In genomic region chr16:67521095-67521804, GRCh38 we compare ENCODE assay signal across 8 cellular contexts. TPM values are rescaled to one million over a fixed set of nuclear protein-coding genes. Genes with fewer than 3 reads are reported as not detected.
A peak's percentile ranks its signal among the peaks of the same experiment; 100 is the strongest.
DNase-seq lines count a peak whose midpoint lies in the region; ATAC-seq and TF ChIP-seq lines count a peak whose summit lies in the region.

No MANE protein-coding gene starts in this region.

- in situ Hi-C loops in IMR-90 (cut with MboI; ENCODE audit: low sequenced_read_pairs), result loop anchor here (10.0 kb wide), 1 partner anchor 144 kb away; the partner anchor contains the start of genes ACD, C16orf86, ENKD1 and PARD6A

- peak overlapping the region; percentile 97 for H2AFZ ChIP-seq in IMR-90 (replicated peaks; ENCODE audit: low read length, poor library complexity)
- H2AFZ ChIP-seq in OCI-LY3 (ENCODE audit: low read depth, low read length), result no peak overlapping the region

- TF ChIP-seq POLR2A in IMR-90 (IDR thresholded peaks at IDR 0.05; ENCODE audit: low read depth, low read length), result peak; percentile 52

- 0% methylated on average over 7 of the region's 25 CpGs; no CpG with 5 or more reads in 1 of the 2 experiments for WGBS in IMR-90 (ENCODE audit: extremely low coverage in 2 of 2, insufficient read length in 1 of 2), 2 experiments

- peak overlapping the region; percentile 78 for H3K4me2 ChIP-seq in IMR-90 (ENCODE audit: low read depth, low read length)
- peak overlapping the region; percentile 98 for H3K4me2 ChIP-seq in OCI-LY3 (ENCODE audit: low read length)

- H3K79me2 ChIP-seq in OCI-LY3 (ENCODE audit: low read length), result no peaks in the 10 kb centered on the region

- H3K4me1 ChIP-seq in IMR-90 (ENCODE audit: control insufficient read depth, insufficient read depth, low read length) (peaks cover 3% of the 10 kb centered on the region), OCI-LY3 (ENCODE audit: low read length) (peaks cover 44% of the 10 kb centered on the region)

- H3K4ac ChIP-seq in IMR-90 (ENCODE audit: low read depth, low read length), result peak overlapping the region; percentile 84

- H3K36me3 ChIP-seq in IMR-90 (ENCODE audit: control insufficient read depth, insufficient read depth, low read length) (no peaks in the 10 kb centered on the region), OCI-LY3 (replicated peaks; ENCODE audit: low read depth, low read length) (no peaks in the 10 kb centered on the region)

- no peaks in the 10 kb centered on the region for H3K79me1 ChIP-seq in IMR-90 (ENCODE audit: low read depth in 1 of 2, low read length in 2 of 2)

- H2BK120ac ChIP-seq in IMR-90 (ENCODE audit: low read depth, low read length), result peak overlapping the region; percentile 54; the same call in 1 of the 2 replicates

- peaks cover 4% of the 10 kb centered on the region; the same call in 1 of the 2 replicates for H3K9me1 ChIP-seq in IMR-90 (ENCODE audit: insufficient read depth, low read length)

- peak overlapping the region; percentile 56 for H4K5ac ChIP-seq in IMR-90 (ENCODE audit: low read depth, low read length)

- H3K56ac ChIP-seq in IMR-90 (ENCODE audit: extremely low read depth, insufficient read depth, low read length), result peak overlapping the region; percentile 73

- BruUV-seq in IMR-90 (replicated peaks; lab: Mats Ljungman, UMichigan), result no TSS peak

- peaks cover 3% of the 10 kb centered on the region; the same call in 1 of the 2 replicates for H4K20me1 ChIP-seq in IMR-90 (ENCODE audit: insufficient read depth, low read length)
- H4K20me1 ChIP-seq in OCI-LY3 (ENCODE audit: insufficient read depth, low read length), result no peaks in the 10 kb centered on the region

- H2BK20ac ChIP-seq in IMR-90 (ENCODE audit: low read depth, low read length), result peak overlapping the region; percentile 28; the same call in 1 of the 2 replicates

- POLR2A ChIA-PET in IMR-90 (lab: Charles Lee; ENCODE audit: unreplicated experiment), result interaction anchor here (0.6 kb wide), 2 partner anchors 128 to 414 kb away, joined by 3 to 13 read pairs; no protein-coding TSS in a partner anchor

- H3K23ac ChIP-seq in IMR-90 (ENCODE audit: low read depth, low read length), result peak overlapping the region; percentile 68

- H3K27me3 ChIP-seq in IMR-90 (ENCODE audit: control insufficient read depth, insufficient read depth, low read length), result no peaks in the 10 kb centered on the region
- H3K27me3 ChIP-seq in OCI-LY3 (ENCODE audit: low read depth, low read length), result no peaks in the 10 kb centered on the region

- H2AK5ac ChIP-seq in IMR-90 (ENCODE audit: low read depth, low read length), result peak overlapping the region; percentile 72; the same call in 1 of the 2 replicates

- intact Hi-C loops in IMR-90 (cut with micrococcal nuclease), result loop anchor here (1.0 to 10.0 kb wide), 4 partner anchors 123 to 407 kb away; partner anchors contain the start of genes RANBP10 and TSNAXIP1

- H3K9me3 ChIP-seq in IMR-90 (ENCODE audit: control insufficient read depth, insufficient read depth, low read length) (no peaks in the 10 kb centered on the region), OCI-LY3 (ENCODE audit: insufficient read depth, low read length) (no peaks in the 10 kb centered on the region)

- peak overlapping the region; percentile 38 to 94; a peak in 3 of 4 replicates for H4K8ac ChIP-seq in IMR-90 (ENCODE audit: low read depth in 2 of 2, low read length in 2 of 2)

- H3K14ac ChIP-seq in IMR-90 (replicated peaks; ENCODE audit: low read depth, low read length), result peak overlapping the region; percentile 73

- peak overlapping the region; percentile 98 for H2AK9ac ChIP-seq in IMR-90 (replicated peaks; ENCODE audit: low read depth, low read length, poor library complexity)

- TF ChIP-seq CTCF in IMR-90 (conservative IDR thresholded peaks at IDR 0.05; ENCODE audit: low read depth, low read length) (peak; percentile 100), OCI-LY3 (IDR thresholded peaks at IDR 0.05; ENCODE audit: low read depth, low read length) (peak; percentile 84), epithelial cell of proximal tubule (conservative IDR thresholded peaks at IDR 0.05; ENCODE audit: low read depth, low read length) (peak; percentile 95)

- peak; percentile 94 for TF ChIP-seq RAD21 in IMR-90 (IDR thresholded peaks at IDR 0.05; ENCODE audit: low read length)

- DNase-seq in DMS153 (lab: John Stamatoyannopoulos, UW), result peak; percentile 89
- DNase-seq in IMR-90, result peak; percentile 94
- DNase-seq in activated T-cell treated with anti-CD3 and anti-CD28 coated beads for 4 hours, result peak; percentile 98
- peak; percentile 78 for DNase-seq in epithelial cell of proximal tubule (ENCODE audit: low read depth)
- DNase-seq in mucosa of gallbladder (ENCODE audit: low spot score), result peak; percentile 97
- peak; percentile 95 for DNase-seq in stimulated activated CD8-positive, alpha-beta memory T cell treated with anti-CD3 and anti-CD28 coated beads, Interleukin-4, amount 100 ng/mL, for 24 hours (ENCODE audit: low read depth)

- H2BK5ac ChIP-seq in IMR-90 (ENCODE audit: low read depth, low read length, poor library complexity, severe bottlenecking), result peak overlapping the region; percentile 77

- H3K9ac ChIP-seq in IMR-90 (ENCODE audit: low read depth, low read length), result peak overlapping the region; percentile 79
- H3K9ac ChIP-seq in OCI-LY3 (ENCODE audit: low read length), result peak overlapping the region; percentile 96

- H2BK15ac ChIP-seq in IMR-90 (ENCODE audit: low read depth, low read length), result no peak overlapping the region; the same call in 2 of the 3 replicates

- ATAC-seq in GM21529 (IDR thresholded peaks at IDR 0.05; ENCODE audit: unreplicated experiment), result peak; percentile 71
- ATAC-seq in IMR-90 (ENCODE audit: low read depth), result peak; percentile 95

- H3K27ac ChIP-seq in IMR-90 (ENCODE audit: insufficient read depth, low read length) (peak overlapping the region; percentile 76), OCI-LY3 (ENCODE audit: low read length) (peak overlapping the region; percentile 95)

- CTCF ChIA-PET in IMR-90 (lab: Yijun Ruan, JAX), result interaction anchor here (0.5 to 2.8 kb wide), 38 partner anchors 8 to 516 kb away, joined by 3 to 20 read pairs (median 4); partner anchors contain the start of genes ACD, ATP6V0D1, CARMIL2 and CTCF

- H3K18ac ChIP-seq in IMR-90 (ENCODE audit: low read depth, low read length), result peak overlapping the region; percentile 12

- dilution Hi-C loops in IMR-90 (cut with HindIII; ENCODE audit: low sequenced_read_pairs, unreplicated experiment), result no loop called here

- H3K4me3 ChIP-seq in IMR-90 (ENCODE audit: insufficient read depth, low read depth, low read length) (peak overlapping the region; percentile 45), OCI-LY3 (ENCODE audit: low read length) (peak overlapping the region; percentile 84), epithelial cell of proximal tubule (ENCODE audit: low read depth, low read length) (peak overlapping the region; percentile 59)

- peak overlapping the region; percentile 86 for H4K91ac ChIP-seq in IMR-90 (ENCODE audit: insufficient read depth, low read depth, low read length)

TF ChIP-seq in IMR-90, 13 proteins besides CTCF, POLR2A, EP300 and RAD21:
- TF ChIP-seq SMC3 (IDR thresholded peaks at IDR 0.05; ENCODE audit: low read depth, low read length) (peak; percentile 73), USF2 (IDR thresholded peaks at IDR 0.05; ENCODE audit: low read depth, low read length) (no peak), BHLHE40 (IDR thresholded peaks at IDR 0.05; ENCODE audit: low read depth, low read length) (no peak), MAZ (IDR thresholded peaks at IDR 0.05; ENCODE audit: borderline replicate concordance, low read depth, low read length) (peak; percentile 67), RCOR1 (IDR thresholded peaks at IDR 0.05; ENCODE audit: insufficient replicate concordance, low read length) (no peak), CEBPB (IDR thresholded peaks at IDR 0.05; ENCODE audit: low read depth, low read length) (no peak), FOS (IDR thresholded peaks at IDR 0.05; ENCODE audit: low read depth, low read length) (no peak), MXI1 (IDR thresholded peaks at IDR 0.05; ENCODE audit: borderline replicate concordance, low read depth, low read length) (0 out of 2 replicates have a peak, but pooled peaks have one; percentile 38), RFX5 (IDR thresholded peaks at IDR 0.05; ENCODE audit: low read depth, low read length) (no peak), CHD1 (IDR thresholded peaks at IDR 0.05; ENCODE audit: low read depth, low read length) (peak; percentile 35; the same call in 1 of the 2 replicates), MAFK (IDR thresholded peaks at IDR 0.05; ENCODE audit: low read depth, low read length) (peak; percentile 65)

RNA-seq across cellular contexts. Expression of gene RIPOR1, which starts 7.4 kb away (rescaled TPM):
- total RNA-seq in IMR-90 (2012; rRNA removed), result 9.5 and 15.8 TPM in 2 replicates
- polyA plus RNA-seq in IMR-90 (2012; rRNA removed), result 33.0 and 41.3 TPM in 2 replicates
- 26.4 and 33.2 TPM in 2 replicates for polyA plus RNA-seq in IMR-90 (2012; cell fraction: cytosol; rRNA removed)
- 96.6 and 172 TPM in 2 replicates for polyA plus RNA-seq in IMR-90 (2012; cell fraction: nucleus; rRNA removed; ENCODE audit: low replicate concordance)
- total RNA-seq in epithelial cell of proximal tubule, result 44.5 and 74.9 TPM in 2 replicates
- 70.6 TPM for total RNA-seq in mucosa of gallbladder

RNA-seq across cellular contexts. Expression of gene AGRP, which starts 37.9 kb away (rescaled TPM):
- not detected in 2 replicates for total RNA-seq in IMR-90 (2012; rRNA removed)
- not detected in 2 replicates for polyA plus RNA-seq in IMR-90 (2012; rRNA removed)
- polyA plus RNA-seq in IMR-90 (2012; cell fraction: cytosol; rRNA removed), result not detected in 2 replicates
- not detected in 2 replicates for polyA plus RNA-seq in IMR-90 (2012; cell fraction: nucleus; rRNA removed; ENCODE audit: low replicate concordance)
- total RNA-seq in epithelial cell of proximal tubule, result not detected in 2 replicates
- total RNA-seq in mucosa of gallbladder, result not detected

RNA-seq across cellular contexts. Expression of gene ATP6V0D1, which starts 40.3 kb away (rescaled TPM):
- total RNA-seq in IMR-90 (2012; rRNA removed) (112 and 128 TPM in 2 replicates), epithelial cell of proximal tubule (97.9 and 120 TPM in 2 replicates), mucosa of gallbladder (106 TPM)
- polyA plus RNA-seq in IMR-90 (2012; rRNA removed), result 123 and 124 TPM in 2 replicates
- polyA plus RNA-seq in IMR-90 (2012; cell fraction: cytosol; rRNA removed), result 207 and 212 TPM in 2 replicates
- 94.6 and 127 TPM in 2 replicates for polyA plus RNA-seq in IMR-90 (2012; cell fraction: nucleus; rRNA removed; ENCODE audit: low replicate concordance)

RNA-seq across cellular contexts. Expression of gene CTCF, which starts 41.1 kb away (rescaled TPM):
- 22.8 and 26.4 TPM in 2 replicates for total RNA-seq in IMR-90 (2012; rRNA removed)
- 16.1 and 16.7 TPM in 2 replicates for polyA plus RNA-seq in IMR-90 (2012; rRNA removed)
- 5.6 and 8.3 TPM in 2 replicates for polyA plus RNA-seq in IMR-90 (2012; cell fraction: cytosol; rRNA removed)
- 5.5 and 15.8 TPM in 2 replicates for polyA plus RNA-seq in IMR-90 (2012; cell fraction: nucleus; rRNA removed; ENCODE audit: low replicate concordance)
- 25.9 and 32.0 TPM in 2 replicates for total RNA-seq in epithelial cell of proximal tubule
- total RNA-seq in mucosa of gallbladder, result 39.8 TPM

Comparison
In these comparisons a context has a peak if more than half of its experiments do, and no peak if none do; other contexts are left out.
1. Peak in every context shown above with its lines: DNase-seq, ATAC-seq, H3K4me3 ChIP-seq and H3K27ac ChIP-seq.